In genomic region chr5:32981061-32981460, GRCh38 we compare ENCODE assay signal across 22 cellular contexts.
"Had no signal": no experiment of that assay in that cellular context is flagged by ENCODE, and none has a peak within 500 bp of the region (broad histone marks: within the 10 kb centered on the region; RNA-seq: fewer than 3 reads in every experiment).

No MANE protein-coding gene starts in this region.

- ATAC-seq: T-cell had no signal

- H3K27ac ChIP-seq: HL-60, KMS-11 had no signal

- DNase-seq: Kasumi-1, MV-4-11, NCI-H1048, NCI-H1105, NCI-H1417, NCI-H146, NCI-H1694 treated with DMSO at 0.1 percent for 48 hours, NCI-H1930, NCI-H2081, NCI-H2107, NCI-H2227 treated with DMSO at 0.1 percent for 48 hours, NCI-H524, NCI-H526 treated with DMSO at 0.1 percent for 48 hours, NCI-H774, Right ventricle myocardium superior, RPMI8226, SIG-M5, SK-N-SH, SW 1271, T-cell had no signal

- H3K9ac ChIP-seq: KMS-11, SK-N-SH had no signal

- H3K27me3 Mint-ChIP-seq: T-cell had no signal

- H3K4me3 Mint-ChIP-seq: T-cell had no signal

- H3K4me1 Mint-ChIP-seq: T-cell had no signal

- H3K27ac Mint-ChIP-seq: T-cell had no signal

- H3K4me2 ChIP-seq: KMS-11, SK-N-SH had no signal

- H3K36me3 Mint-ChIP-seq: T-cell had no signal
